In genomic region chr20:51347871-51348270, GRCh38 we compare ENCODE assay signal across 21 cellular contexts.
A peak's percentile ranks its signal among the peaks of the same experiment; 100 is the strongest.
DNase-seq lines count a peak whose midpoint lies in the region; ATAC-seq, FAIRE-seq and TF ChIP-seq lines count a peak whose summit lies in the region.
"Had no signal": no experiment of that assay in that cellular context is flagged by ENCODE, and none has a peak within 500 bp of the region (broad histone marks: within the 10 kb centered on the region; RNA-seq: fewer than 3 reads in every experiment).

No MANE protein-coding gene starts in this region.

- no peaks in the 10 kb centered on the region for H3K27me3 Mint-ChIP-seq in astrocyte (ENCODE audit: low read depth, unreplicated experiment)
- H3K27me3 Mint-ChIP-seq: CD4-positive, alpha-beta memory T cell had no signal

- H3K4me2 ChIP-seq in astrocyte (ENCODE audit: low read length) (no peak overlapping the region), osteoblast (ENCODE audit: insufficient read depth, low read length) (no peak overlapping the region)

- peak overlapping the region; percentile 41 for H3K27ac Mint-ChIP-seq in astrocyte (ENCODE audit: unreplicated experiment)
- H3K27ac Mint-ChIP-seq: B cell; CD4-positive, alpha-beta memory T cell; H9 had no signal

- 80 to 81% methylated on average over 1 of the region's 1 CpG for WGBS in aorta, 2 donors

- H3K9ac ChIP-seq in astrocyte (ENCODE audit: low read length), result no peak overlapping the region

- no peak overlapping the region for H2AFZ ChIP-seq in ACC112 (ENCODE audit: low read length, unreplicated experiment)
- no peak overlapping the region for H2AFZ ChIP-seq in astrocyte (ENCODE audit: low read depth, low read length)
- H2AFZ ChIP-seq in osteoblast (ENCODE audit: low read length), result no peak overlapping the region

- H3K4me3 Mint-ChIP-seq in astrocyte (ENCODE audit: unreplicated experiment), result no peak overlapping the region
- H3K4me3 Mint-ChIP-seq: B cell; CD4-positive, alpha-beta memory T cell; H9 had no signal

- H3K9me3 Mint-ChIP-seq in astrocyte (ENCODE audit: unreplicated experiment), result peaks cover 18% of the 10 kb centered on the region

- DNase-seq in RPMI7951 (ENCODE audit: low read depth) (peak; percentile 84), astrocyte (ENCODE audit: low read depth) (no peak), osteoblast (ENCODE audit: insufficient read length, low spot score, missing footprints) (no peak), aorta (no peak), putamen (ENCODE audit: low spot score) (no peak), epidermal melanocyte (ENCODE audit: insufficient read length, low spot score) (no peak)
- DNase-seq: 8988T; C1 segment of cervical spinal cord; CD4-positive, alpha-beta memory T cell; COR-L47; DMS153; DMS79 treated with DMSO at 0.1 percent for 48 hours; GDM1; GOT3; H9 had no signal

- H3K4me1 ChIP-seq in ACC112 (ENCODE audit: control insufficient read depth, insufficient read depth, low read length, unreplicated experiment), result peaks cover 47% of the 10 kb centered on the region
- H3K4me1 ChIP-seq in astrocyte (ENCODE audit: insufficient read depth, low read length), result peaks cover 45% of the 10 kb centered on the region
- H3K4me1 ChIP-seq in osteoblast (ENCODE audit: insufficient read depth, low read length), result peaks cover 43% of the 10 kb centered on the region
- H3K4me1 ChIP-seq in aorta (ENCODE audit: control insufficient read depth in 1 of 2, insufficient read depth in 2 of 2, low read length in 2 of 2), result no peaks in the 10 kb centered on the region

- no peak for FAIRE-seq in astrocyte (lab: Jason Lieb, UNC)
- FAIRE-seq: D721Med, GM12892, HepG2 had no signal

- H3K36me3 ChIP-seq in ACC112 (ENCODE audit: insufficient read depth, low read length) (no peaks in the 10 kb centered on the region), astrocyte (ENCODE audit: insufficient read depth, low read length) (no peaks in the 10 kb centered on the region), osteoblast (ENCODE audit: insufficient read depth, low read length) (no peaks in the 10 kb centered on the region), aorta (ENCODE audit: control insufficient read depth in 1 of 2, insufficient read depth in 2 of 2, low read length in 1 of 2) (no peaks in the 10 kb centered on the region)

- ATAC-seq in aorta (ENCODE audit: low FRiP score) (no peak), HG03280 (IDR thresholded peaks at IDR 0.05; ENCODE audit: unreplicated experiment) (no peak)
- ATAC-seq: HepG2 had no signal

- H3K79me2 ChIP-seq in ACC112 (ENCODE audit: control insufficient read depth, insufficient read depth, low read length, unreplicated experiment), result no peaks in the 10 kb centered on the region
- no peaks in the 10 kb centered on the region for H3K79me2 ChIP-seq in astrocyte (ENCODE audit: insufficient read depth, low read length)
- H3K79me2 ChIP-seq in osteoblast (ENCODE audit: insufficient read depth, low read length), result no peaks in the 10 kb centered on the region

- peaks cover 38% of the 10 kb centered on the region for H3K4me1 Mint-ChIP-seq in astrocyte (ENCODE audit: low read depth, unreplicated experiment)
- H3K4me1 Mint-ChIP-seq: CD4-positive, alpha-beta memory T cell had no signal

- H3K9me3 ChIP-seq in astrocyte (ENCODE audit: insufficient read depth, low read depth, low read length) (no peaks in the 10 kb centered on the region), osteoblast (ENCODE audit: low read depth, low read length) (no peaks in the 10 kb centered on the region), aorta (ENCODE audit: control insufficient read depth, low read length) (no peaks in the 10 kb centered on the region)

- H3K36me3 Mint-ChIP-seq in astrocyte (ENCODE audit: low read depth, unreplicated experiment), result peaks cover 6% of the 10 kb centered on the region

- H3K4me3 ChIP-seq in ACC112 (ENCODE audit: low read depth, low read length) (no peak overlapping the region), astrocyte (ENCODE audit: insufficient read depth, low read depth, low read length) (no peak overlapping the region), osteoblast (ENCODE audit: insufficient read depth, low read length) (no peak overlapping the region), aorta (ENCODE audit: low read length in 2 of 2) (no peak overlapping the region)

- TF ChIP-seq CTCF in astrocyte (IDR thresholded peaks at IDR 0.05; ENCODE audit: insufficient read depth, low read depth, low read length) (no peak), osteoblast (IDR thresholded peaks at IDR 0.05; ENCODE audit: extremely low read depth, low read depth, low read length) (no peak)

- H3K27ac ChIP-seq in ACC112 (ENCODE audit: low read depth, low read length), result peak overlapping the region; percentile 99; the same call in 1 of the 2 replicates
- peak overlapping the region; percentile 8 for H3K27ac ChIP-seq in astrocyte (ENCODE audit: low read depth, low read length)
- peak overlapping the region; percentile 99 for H3K27ac ChIP-seq in osteoblast (ENCODE audit: low read depth, low read length)
- H3K27ac ChIP-seq in aorta (ENCODE audit: low read depth in 1 of 2, low read length in 2 of 2), result no peak overlapping the region

- no peaks in the 10 kb centered on the region for H4K20me1 ChIP-seq in astrocyte (ENCODE audit: insufficient read depth, low read length)
- no peaks in the 10 kb centered on the region for H4K20me1 ChIP-seq in osteoblast (ENCODE audit: insufficient read depth, low read length)

- H3K27me3 ChIP-seq in ACC112 (ENCODE audit: insufficient read depth, low read length) (no peaks in the 10 kb centered on the region), astrocyte (ENCODE audit: insufficient read depth, low read length) (no peaks in the 10 kb centered on the region), osteoblast (ENCODE audit: insufficient read depth, low read length) (no peaks in the 10 kb centered on the region), aorta (ENCODE audit: control insufficient read depth in 1 of 2, insufficient read depth in 2 of 2, low read length in 1 of 2) (no peaks in the 10 kb centered on the region)

- intact Hi-C loops in aorta (cut with DNase I), result no loop called here

Comparison
In these comparisons a context has a peak if more than half of its experiments do, and no peak if none do; other contexts are left out.
1. H3K27ac ChIP-seq: peak in ACC112 (single experiment), astrocyte (single experiment) and osteoblast (single experiment); none in aorta (0 of 2).